Comparison of ENCODE assay signal across 19 cellular contexts in genomic region chr4:176601156-176601555, GRCh38.
A peak's percentile ranks its signal among the peaks of the same experiment; 100 is the strongest.
DNase-seq lines count a peak whose midpoint lies in the region; TF ChIP-seq lines count a peak whose summit lies in the region.
"Had no signal": no experiment of that assay in that cellular context is flagged by ENCODE, and none has a peak within 500 bp of the region (broad histone marks: within the 10 kb centered on the region; RNA-seq: fewer than 3 reads in every experiment).

No MANE protein-coding gene starts in this region.

- no peak overlapping the region for H3K27ac ChIP-seq in HEK293 (ENCODE audit: extremely low read depth, low read depth, low read length)
- H3K27ac ChIP-seq: 22Rv1, C4-2B, SJSA1 had no signal

- no peaks in the 10 kb centered on the region for H3K9me3 Mint-ChIP-seq in activated T-helper 2 cell treated with anti-CD3 and anti-CD28 coated beads, Interferon-gamma antibody, Interleukin-2, Interleukin-4, amounts not matched to agents 10 μg/mL and 5 μg/mL and 100 μg/mL, durations not matched to agents 14 hours and 24 hours and 36 hours
- H3K9me3 Mint-ChIP-seq in activated naive CD4-positive, alpha-beta T cell treated with anti-CD3 and anti-CD28 coated beads for 36 hours = no peaks in the 10 kb centered on the region
- H3K9me3 Mint-ChIP-seq: GM23338 had no signal

- H3K27ac Mint-ChIP-seq in activated T-helper 2 cell treated with anti-CD3 and anti-CD28 coated beads, Interferon-gamma antibody, Interleukin-2, Interleukin-4, amounts not matched to agents 10 μg/mL and 5 μg/mL and 100 μg/mL, durations not matched to agents 14 hours and 24 hours and 36 hours = no peak overlapping the region
- no peak overlapping the region for H3K27ac Mint-ChIP-seq in activated naive CD4-positive, alpha-beta T cell treated with anti-CD3 and anti-CD28 coated beads for 36 hours
- H3K27ac Mint-ChIP-seq: IgD-negative memory B cell had no signal

- no peaks in the 10 kb centered on the region for H3K36me3 Mint-ChIP-seq in activated T-helper 2 cell treated with anti-CD3 and anti-CD28 coated beads, Interferon-gamma antibody, Interleukin-2, Interleukin-4, amounts not matched to agents 10 μg/mL and 5 μg/mL and 100 μg/mL, durations not matched to agents 14 hours and 24 hours and 36 hours (ENCODE audit: low read depth)
- no peaks in the 10 kb centered on the region for H3K36me3 Mint-ChIP-seq in activated naive CD4-positive, alpha-beta T cell treated with anti-CD3 and anti-CD28 coated beads for 36 hours (ENCODE audit: low read depth)
- H3K36me3 Mint-ChIP-seq: IgD-negative memory B cell had no signal

- no peaks in the 10 kb centered on the region for H3K27me3 Mint-ChIP-seq in activated T-helper 2 cell treated with anti-CD3 and anti-CD28 coated beads, Interferon-gamma antibody, Interleukin-2, Interleukin-4, amounts not matched to agents 10 μg/mL and 5 μg/mL and 100 μg/mL, durations not matched to agents 14 hours and 24 hours and 36 hours (ENCODE audit: low read depth)
- H3K27me3 Mint-ChIP-seq in activated naive CD4-positive, alpha-beta T cell treated with anti-CD3 and anti-CD28 coated beads for 36 hours (ENCODE audit: low read depth) = no peaks in the 10 kb centered on the region
- H3K27me3 Mint-ChIP-seq: IgD-negative memory B cell had no signal

- intact Hi-C loops in activated T-helper 2 cell treated with anti-CD3 and anti-CD28 coated beads, Interferon-gamma antibody, Interleukin-2, Interleukin-4, amounts not matched to agents 10 μg/mL and 5 μg/mL and 100 μg/mL, durations not matched to agents 14 hours and 24 hours and 36 hours (cut with micrococcal nuclease) = no loop called here
- intact Hi-C loops in activated naive CD4-positive, alpha-beta T cell treated with anti-CD3 and anti-CD28 coated beads for 36 hours (cut with micrococcal nuclease) = no loop called here

- H3K36me3 ChIP-seq in HEK293 (ENCODE audit: control insufficient read depth in 2 of 2, insufficient read depth in 1 of 2, low read length in 2 of 2) = no peaks in the 10 kb centered on the region
- H3K36me3 ChIP-seq: SJSA1 had no signal

- H3K4me3 ChIP-seq in HEK293 (ENCODE audit: low read depth, low read length) (no peak overlapping the region), fibroblast of mammary gland (ENCODE audit: control insufficient read depth, low read depth, low read length) (no peak overlapping the region)
- H3K4me3 ChIP-seq: GM23338, SJSA1 had no signal

- H3K4me1 ChIP-seq in HEK293 (ENCODE audit: control insufficient read depth, insufficient read depth, low read length) = no peaks in the 10 kb centered on the region
- H3K4me1 ChIP-seq: SJSA1 had no signal

- no peaks in the 10 kb centered on the region for H3K9me3 ChIP-seq in HEK293 (ENCODE audit: control insufficient read depth, insufficient read depth, low read depth, low read length)
- H3K9me3 ChIP-seq: SJSA1 had no signal

- DNase-seq in A172 (ENCODE audit: low spot score) = peak; percentile 64
- DNase-seq in NCI-H460 (ENCODE audit: extremely low read depth, low read depth) = peak; percentile 11
- peak; percentile 83 for DNase-seq in fibroblast of mammary gland (ENCODE audit: low read depth)
- no peak for DNase-seq in activated effector memory CD4-positive, alpha-beta T cell treated with anti-CD3 and anti-CD28 coated beads, Interleukin-2, amount 50 U/mL, for 16 hours
- no peak for DNase-seq in activated T-helper 2 cell treated with anti-CD3 and anti-CD28 coated beads, Interferon-gamma antibody, Interleukin-2, Interleukin-4, amounts not matched to agents 10 μg/mL and 5 μg/mL and 100 μg/mL, durations not matched to agents 14 hours and 24 hours and 36 hours (ENCODE audit: low spot score)
- DNase-seq in iPS-NIHi11 (ENCODE audit: low spot score) = no peak
- DNase-seq in activated naive CD4-positive, alpha-beta T cell treated with anti-CD3 and anti-CD28 coated beads for 36 hours = no peak
- DNase-seq: COR-L47, NCI-H1436 treated with DMSO at 0.1 percent for 48 hours, NCI-H2081 treated with DMSO at 0.1 percent for 48 hours, NCI-H2227 treated with DMSO at 0.1 percent for 48 hours, NCI-H526 treated with DMSO at 0.1 percent for 48 hours, OCI-M1 had no signal

- no peak overlapping the region for H3K4me3 Mint-ChIP-seq in activated T-helper 2 cell treated with anti-CD3 and anti-CD28 coated beads, Interferon-gamma antibody, Interleukin-2, Interleukin-4, amounts not matched to agents 10 μg/mL and 5 μg/mL and 100 μg/mL, durations not matched to agents 14 hours and 24 hours and 36 hours (ENCODE audit: low read depth)
- H3K4me3 Mint-ChIP-seq in activated naive CD4-positive, alpha-beta T cell treated with anti-CD3 and anti-CD28 coated beads for 36 hours = no peak overlapping the region
- H3K4me3 Mint-ChIP-seq: GM23338, IgD-negative memory B cell had no signal

- CTCF ChIA-PET in HEK293 (lab: Yijun Ruan, JAX) = interaction anchor here (0.6 to 0.9 kb wide), 2 partner anchors 9 kb away, joined by 3 read pairs; no protein-coding TSS in a partner anchor
- CTCF ChIA-PET in activated naive CD4-positive, alpha-beta T cell treated with anti-CD3 and anti-CD28 coated beads for 36 hours (lab: Charles Lee) = no interaction called here

- POLR2A ChIA-PET in HEK293 (lab: Yijun Ruan, JAX) = no interaction called here

- no peaks in the 10 kb centered on the region for H3K4me1 Mint-ChIP-seq in activated T-helper 2 cell treated with anti-CD3 and anti-CD28 coated beads, Interferon-gamma antibody, Interleukin-2, Interleukin-4, amounts not matched to agents 10 μg/mL and 5 μg/mL and 100 μg/mL, durations not matched to agents 14 hours and 24 hours and 36 hours (ENCODE audit: low read depth)
- H3K4me1 Mint-ChIP-seq in activated naive CD4-positive, alpha-beta T cell treated with anti-CD3 and anti-CD28 coated beads for 36 hours (ENCODE audit: low read depth) = no peaks in the 10 kb centered on the region
- H3K4me1 Mint-ChIP-seq: GM23338, IgD-negative memory B cell had no signal

- no peak for TF ChIP-seq CTCF in HEK293 (tag by site-specific recombination; IDR thresholded peaks at IDR 0.05)
- TF ChIP-seq CTCF in fibroblast of mammary gland (conservative IDR thresholded peaks at IDR 0.05; ENCODE audit: control insufficient read depth, insufficient read depth, low read depth, low read length) = no peak

TF ChIP-seq in HEK293, 187 proteins besides CTCF, POLR2A, EP300 and RAD21:
- TF ChIP-seq ZFHX2 (tag by site-specific recombination; conservative IDR thresholded peaks at IDR 0.05) (peak; percentile 40), HOXC10 (CRISPR knock-in tag; IDR thresholded peaks at IDR 0.05) (no peak), EGR2 (tag by site-specific recombination; IDR thresholded peaks at IDR 0.05; ENCODE audit: low read depth) (peak; percentile 51), TRIM28 (IDR thresholded peaks at IDR 0.05; ENCODE audit: borderline replicate concordance, low read length) (no peak)

Comparison
In these comparisons a context has a peak if more than half of its experiments do, and no peak if none do; other contexts are left out.
1. DNase-seq: peak in A172 (single experiment), NCI-H460 (single experiment) and fibroblast of mammary gland (single experiment); none in activated effector memory CD4-positive, alpha-beta T cell treated with anti-CD3 and anti-CD28 coated beads, Interleukin-2, amount 50 U/mL, for 16 hours (single experiment), activated T-helper 2 cell treated with anti-CD3 and anti-CD28 coated beads, Interferon-gamma antibody, Interleukin-2, Interleukin-4, amounts not matched to agents 10 μg/mL and 5 μg/mL and 100 μg/mL, durations not matched to agents 14 hours and 24 hours and 36 hours (single experiment), iPS-NIHi11 (single experiment) and activated naive CD4-positive, alpha-beta T cell treated with anti-CD3 and anti-CD28 coated beads for 36 hours (single experiment).